1 cellular context compared by ENCODE assay signal in the genomic region with DNA sequence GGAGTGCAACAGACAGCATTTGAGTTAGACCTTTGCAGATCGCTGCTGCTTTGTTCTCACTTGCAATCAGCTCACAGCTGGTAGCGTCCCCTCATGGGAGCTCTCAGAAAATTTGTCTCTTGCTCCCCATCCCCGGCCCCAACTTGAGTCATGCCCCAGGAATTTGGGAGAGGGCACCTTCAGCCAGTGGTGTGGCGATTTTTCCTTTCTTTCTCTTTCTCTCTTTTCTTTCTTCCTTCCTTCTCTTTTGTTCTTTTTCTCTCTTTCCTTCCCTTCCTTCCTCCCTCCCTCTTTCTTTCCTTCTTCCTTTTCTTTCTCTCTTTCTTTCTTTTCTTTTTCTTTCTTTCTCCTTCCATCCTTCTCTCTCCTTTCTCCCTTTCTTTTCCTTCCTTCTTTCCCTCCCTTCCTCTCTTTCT.
TF ChIP-seq lines count a peak whose summit lies in the region.

No MANE protein-coding gene starts in this region.

TF ChIP-seq in HepG2, 621 proteins besides CTCF, POLR2A, EP300 and RAD21:
- TF ChIP-seq, protein P1, sequence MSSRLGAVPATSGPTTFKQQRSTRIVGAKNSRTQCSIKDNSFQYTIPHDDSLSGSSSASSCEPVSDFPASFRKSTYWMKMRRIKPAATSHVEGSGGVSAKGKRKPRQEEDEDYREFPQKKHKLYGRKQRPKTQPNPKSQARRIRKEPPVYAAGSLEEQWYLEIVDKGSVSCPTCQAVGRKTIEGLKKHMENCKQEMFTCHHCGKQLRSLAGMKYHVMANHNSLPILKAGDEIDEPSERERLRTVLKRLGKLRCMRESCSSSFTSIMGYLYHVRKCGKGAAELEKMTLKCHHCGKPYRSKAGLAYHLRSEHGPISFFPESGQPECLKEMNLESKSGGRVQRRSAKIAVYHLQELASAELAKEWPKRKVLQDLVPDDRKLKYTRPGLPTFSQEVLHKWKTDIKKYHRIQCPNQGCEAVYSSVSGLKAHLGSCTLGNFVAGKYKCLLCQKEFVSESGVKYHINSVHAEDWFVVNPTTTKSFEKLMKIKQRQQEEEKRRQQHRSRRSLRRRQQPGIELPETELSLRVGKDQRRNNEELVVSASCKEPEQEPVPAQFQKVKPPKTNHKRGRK (CRISPR knock-in tag; IDR thresholded peaks at IDR 0.05) = peak; percentile 92
- no peak for TF ChIP-seq NR2F1 (CRISPR knock-in tag; IDR thresholded peaks at IDR 0.05)
TF ChIP-seq in HepG2: peak in this region for 1.
